1 cellular context compared by ENCODE assay signal in the genomic region with DNA sequence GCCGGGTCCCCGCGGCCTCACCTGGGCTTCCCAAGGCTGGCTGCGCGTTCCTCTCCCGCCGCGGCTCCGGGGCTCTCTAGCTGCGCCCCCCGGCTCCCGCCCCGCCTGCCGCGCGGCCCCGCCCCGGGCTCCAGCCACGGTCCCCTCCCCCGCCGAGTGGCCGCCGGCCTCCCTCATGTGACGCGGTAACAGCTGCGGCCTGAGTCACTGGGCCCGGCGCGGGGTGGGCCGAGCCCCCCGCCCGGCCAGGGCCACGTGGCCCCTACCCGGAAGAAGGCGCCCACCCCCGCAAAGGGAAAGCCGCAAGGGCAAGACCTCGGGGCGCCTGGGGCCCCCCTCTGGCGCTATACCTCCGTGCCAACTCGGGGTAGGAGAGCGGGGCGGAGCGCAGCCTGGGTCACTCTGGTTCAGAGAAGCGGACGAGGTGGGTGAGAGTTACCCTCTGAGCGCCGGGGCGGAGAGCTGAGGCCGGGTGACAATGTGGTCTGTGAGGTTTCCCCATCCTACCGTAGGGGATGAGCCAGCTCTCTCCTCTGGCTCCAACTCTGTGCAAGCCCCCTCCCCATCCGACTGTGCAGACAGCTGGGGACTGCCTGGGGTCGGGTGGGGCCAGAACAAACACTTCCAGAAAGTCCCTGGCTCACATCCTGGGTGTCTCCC.
A peak's percentile ranks its signal among the peaks of the same experiment; 100 is the strongest.
TF ChIP-seq lines count a peak whose summit lies in the region.

A gene with protein sequence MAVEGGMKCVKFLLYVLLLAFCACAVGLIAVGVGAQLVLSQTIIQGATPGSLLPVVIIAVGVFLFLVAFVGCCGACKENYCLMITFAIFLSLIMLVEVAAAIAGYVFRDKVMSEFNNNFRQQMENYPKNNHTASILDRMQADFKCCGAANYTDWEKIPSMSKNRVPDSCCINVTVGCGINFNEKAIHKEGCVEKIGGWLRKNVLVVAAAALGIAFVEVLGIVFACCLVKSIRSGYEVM (minus strand): TSS at position 78 of the 660 bp plus-strand sequence. CDS start 668 bp downstream, outside the sequence.

TF ChIP-seq in HEK293, 187 proteins besides CTCF, POLR2A, EP300 and RAD21 (continued from another document and continues in another):
- TF ChIP-seq BCL11A (tag by site-specific recombination; IDR thresholded peaks at IDR 0.05; ENCODE audit: low read depth) = peak; percentile 67; the same call in 1 of the 2 replicates
- peak; percentile 73 for TF ChIP-seq ZNF629 (tag by site-specific recombination; IDR thresholded peaks at IDR 0.05)
- peak; percentile 46; the same call in 1 of the 2 replicates for TF ChIP-seq ZNF610 (tag by site-specific recombination; IDR thresholded peaks at IDR 0.05; ENCODE audit: borderline replicate concordance)
- no peak for TF ChIP-seq ZNF544 (tag by site-specific recombination; IDR thresholded peaks at IDR 0.05)
- peak; percentile 75 for TF ChIP-seq ZNF335 (tag by site-specific recombination; conservative IDR thresholded peaks at IDR 0.05)
- TF ChIP-seq SP2 (tag by site-specific recombination; IDR thresholded peaks at IDR 0.05) = peak; percentile 4; the same call in 1 of the 2 replicates
- TF ChIP-seq ZBTB21 (tag by site-specific recombination; IDR thresholded peaks at IDR 0.05) = peak; percentile 62; the same call in 1 of the 2 replicates
- TF ChIP-seq MZF1 (tag by site-specific recombination; IDR thresholded peaks at IDR 0.05; ENCODE audit: borderline replicate concordance) = peak; percentile 35; the same call in 1 of the 2 replicates
- no peak for TF ChIP-seq ZNF175 (tag by site-specific recombination; IDR thresholded peaks at IDR 0.05)
- TF ChIP-seq ZNF24 (tag by site-specific recombination; IDR thresholded peaks at IDR 0.05) = peak; percentile 48; the same call in 1 of the 2 replicates
- TF ChIP-seq, protein P1, sequence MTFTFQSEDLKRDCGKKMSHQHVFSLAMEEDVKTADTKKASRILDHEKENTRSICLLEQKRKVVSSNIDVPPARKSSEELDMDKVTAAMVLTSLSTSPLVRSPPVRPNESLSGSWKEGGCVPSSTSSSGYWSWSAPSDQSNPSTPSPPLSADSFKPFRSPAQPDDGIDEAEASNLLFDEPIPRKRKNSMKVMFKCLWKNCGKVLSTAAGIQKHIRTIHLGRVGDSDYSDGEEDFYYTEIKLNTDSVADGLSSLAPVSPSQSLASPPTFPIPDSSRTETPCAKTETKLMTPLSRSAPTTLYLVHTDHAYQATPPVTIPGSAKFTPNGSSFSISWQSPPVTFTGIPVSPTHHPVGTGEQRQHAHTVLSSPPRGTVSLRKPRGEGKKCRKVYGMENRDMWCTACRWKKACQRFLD (tag by site-specific recombination; IDR thresholded peaks at IDR 0.05) = peak; percentile 32; the same call in 1 of the 2 replicates
- peak; percentile 68; the same call in 1 of the 2 replicates for TF ChIP-seq OVOL3 (tag by site-specific recombination; IDR thresholded peaks at IDR 0.05)
- TF ChIP-seq, protein P2, sequence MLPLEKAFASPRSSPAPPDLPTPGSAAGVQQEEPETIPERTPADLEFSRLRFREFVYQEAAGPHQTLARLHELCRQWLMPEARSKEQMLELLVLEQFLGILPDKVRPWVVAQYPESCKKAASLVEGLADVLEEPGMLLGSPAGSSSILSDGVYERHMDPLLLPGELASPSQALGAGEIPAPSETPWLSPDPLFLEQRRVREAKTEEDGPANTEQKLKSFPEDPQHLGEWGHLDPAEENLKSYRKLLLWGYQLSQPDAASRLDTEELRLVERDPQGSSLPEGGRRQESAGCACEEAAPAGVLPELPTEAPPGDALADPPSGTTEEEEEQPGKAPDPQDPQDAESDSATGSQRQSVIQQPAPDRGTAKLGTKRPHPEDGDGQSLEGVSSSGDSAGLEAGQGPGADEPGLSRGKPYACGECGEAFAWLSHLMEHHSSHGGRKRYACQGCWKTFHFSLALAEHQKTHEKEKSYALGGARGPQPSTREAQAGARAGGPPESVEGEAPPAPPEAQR (tag by site-specific recombination; IDR thresholded peaks at IDR 0.05) = no peak
- peak; percentile 69; the same call in 1 of the 2 replicates for TF ChIP-seq ZBTB20 (tag by site-specific recombination; IDR thresholded peaks at IDR 0.05)
- peak; percentile 83 for TF ChIP-seq ZIC2 (tag by site-specific recombination; IDR thresholded peaks at IDR 0.05)
- TF ChIP-seq, protein P3, sequence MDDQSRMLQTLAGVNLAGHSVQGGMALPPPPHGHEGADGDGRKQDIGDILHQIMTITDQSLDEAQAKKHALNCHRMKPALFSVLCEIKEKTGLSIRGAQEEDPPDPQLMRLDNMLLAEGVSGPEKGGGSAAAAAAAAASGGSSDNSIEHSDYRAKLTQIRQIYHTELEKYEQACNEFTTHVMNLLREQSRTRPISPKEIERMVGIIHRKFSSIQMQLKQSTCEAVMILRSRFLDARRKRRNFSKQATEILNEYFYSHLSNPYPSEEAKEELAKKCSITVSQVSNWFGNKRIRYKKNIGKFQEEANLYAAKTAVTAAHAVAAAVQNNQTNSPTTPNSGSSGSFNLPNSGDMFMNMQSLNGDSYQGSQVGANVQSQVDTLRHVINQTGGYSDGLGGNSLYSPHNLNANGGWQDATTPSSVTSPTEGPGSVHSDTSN (CRISPR knock-in tag; IDR thresholded peaks at IDR 0.05) = peak; percentile 36; the same call in 1 of the 2 replicates
- peak; percentile 92 for TF ChIP-seq ZFHX2 (tag by site-specific recombination; conservative IDR thresholded peaks at IDR 0.05)
- TF ChIP-seq ZNF596 (tag by site-specific recombination; IDR thresholded peaks at IDR 0.05) = no peak
- TF ChIP-seq, protein P4, sequence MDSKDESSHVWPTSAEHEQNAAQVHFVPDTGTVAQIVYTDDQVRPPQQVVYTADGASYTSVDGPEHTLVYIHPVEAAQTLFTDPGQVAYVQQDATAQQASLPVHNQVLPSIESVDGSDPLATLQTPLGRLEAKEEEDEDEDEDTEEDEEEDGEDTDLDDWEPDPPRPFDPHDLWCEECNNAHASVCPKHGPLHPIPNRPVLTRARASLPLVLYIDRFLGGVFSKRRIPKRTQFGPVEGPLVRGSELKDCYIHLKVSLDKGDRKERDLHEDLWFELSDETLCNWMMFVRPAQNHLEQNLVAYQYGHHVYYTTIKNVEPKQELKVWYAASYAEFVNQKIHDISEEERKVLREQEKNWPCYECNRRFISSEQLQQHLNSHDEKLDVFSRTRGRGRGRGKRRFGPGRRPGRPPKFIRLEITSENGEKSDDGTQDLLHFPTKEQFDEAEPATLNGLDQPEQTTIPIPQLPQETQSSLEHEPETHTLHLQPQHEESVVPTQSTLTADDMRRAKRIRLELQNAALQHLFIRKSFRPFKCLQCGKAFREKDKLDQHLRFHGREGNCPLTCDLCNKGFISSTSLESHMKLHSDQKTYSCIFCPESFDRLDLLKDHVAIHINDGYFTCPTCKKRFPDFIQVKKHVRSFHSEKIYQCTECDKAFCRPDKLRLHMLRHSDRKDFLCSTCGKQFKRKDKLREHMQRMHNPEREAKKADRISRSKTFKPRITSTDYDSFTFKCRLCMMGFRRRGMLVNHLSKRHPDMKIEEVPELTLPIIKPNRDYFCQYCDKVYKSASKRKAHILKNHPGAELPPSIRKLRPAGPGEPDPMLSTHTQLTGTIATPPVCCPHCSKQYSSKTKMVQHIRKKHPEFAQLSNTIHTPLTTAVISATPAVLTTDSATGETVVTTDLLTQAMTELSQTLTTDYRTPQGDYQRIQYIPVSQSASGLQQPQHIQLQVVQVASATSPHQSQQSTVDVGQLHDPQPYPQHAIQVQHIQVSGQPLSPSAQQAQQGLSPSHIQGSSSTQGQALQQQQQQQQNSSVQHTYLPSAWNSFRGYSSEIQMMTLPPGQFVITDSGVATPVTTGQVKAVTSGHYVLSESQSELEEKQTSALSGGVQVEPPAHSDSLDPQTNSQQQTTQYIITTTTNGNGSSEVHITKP (tag by site-specific recombination; IDR thresholded peaks at IDR 0.05) = peak; percentile 84
- TF ChIP-seq ZNF423 (tag by site-specific recombination; IDR thresholded peaks at IDR 0.05) = peak; percentile 68; the same call in 1 of the 2 replicates
- TF ChIP-seq, protein P5, sequence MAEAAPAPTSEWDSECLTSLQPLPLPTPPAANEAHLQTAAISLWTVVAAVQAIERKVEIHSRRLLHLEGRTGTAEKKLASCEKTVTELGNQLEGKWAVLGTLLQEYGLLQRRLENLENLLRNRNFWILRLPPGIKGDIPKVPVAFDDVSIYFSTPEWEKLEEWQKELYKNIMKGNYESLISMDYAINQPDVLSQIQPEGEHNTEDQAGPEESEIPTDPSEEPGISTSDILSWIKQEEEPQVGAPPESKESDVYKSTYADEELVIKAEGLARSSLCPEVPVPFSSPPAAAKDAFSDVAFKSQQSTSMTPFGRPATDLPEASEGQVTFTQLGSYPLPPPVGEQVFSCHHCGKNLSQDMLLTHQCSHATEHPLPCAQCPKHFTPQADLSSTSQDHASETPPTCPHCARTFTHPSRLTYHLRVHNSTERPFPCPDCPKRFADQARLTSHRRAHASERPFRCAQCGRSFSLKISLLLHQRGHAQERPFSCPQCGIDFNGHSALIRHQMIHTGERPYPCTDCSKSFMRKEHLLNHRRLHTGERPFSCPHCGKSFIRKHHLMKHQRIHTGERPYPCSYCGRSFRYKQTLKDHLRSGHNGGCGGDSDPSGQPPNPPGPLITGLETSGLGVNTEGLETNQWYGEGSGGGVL (tag by site-specific recombination; IDR thresholded peaks at IDR 0.05) = peak; percentile 74
- peak; percentile 8; the same call in 1 of the 2 replicates for TF ChIP-seq OSR2 (tag by site-specific recombination; IDR thresholded peaks at IDR 0.05)
- TF ChIP-seq, protein P6, sequence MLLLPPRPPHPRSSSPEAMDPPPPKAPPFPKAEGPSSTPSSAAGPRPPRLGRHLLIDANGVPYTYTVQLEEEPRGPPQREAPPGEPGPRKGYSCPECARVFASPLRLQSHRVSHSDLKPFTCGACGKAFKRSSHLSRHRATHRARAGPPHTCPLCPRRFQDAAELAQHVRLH (tag by site-specific recombination; IDR thresholded peaks at IDR 0.05) = peak; percentile 74; the same call in 1 of the 2 replicates
- TF ChIP-seq KLF8 (tag by site-specific recombination; IDR thresholded peaks at IDR 0.05) = 0 out of 2 replicates have a peak, but pooled peaks have one; percentile 67
- TF ChIP-seq, protein P7, sequence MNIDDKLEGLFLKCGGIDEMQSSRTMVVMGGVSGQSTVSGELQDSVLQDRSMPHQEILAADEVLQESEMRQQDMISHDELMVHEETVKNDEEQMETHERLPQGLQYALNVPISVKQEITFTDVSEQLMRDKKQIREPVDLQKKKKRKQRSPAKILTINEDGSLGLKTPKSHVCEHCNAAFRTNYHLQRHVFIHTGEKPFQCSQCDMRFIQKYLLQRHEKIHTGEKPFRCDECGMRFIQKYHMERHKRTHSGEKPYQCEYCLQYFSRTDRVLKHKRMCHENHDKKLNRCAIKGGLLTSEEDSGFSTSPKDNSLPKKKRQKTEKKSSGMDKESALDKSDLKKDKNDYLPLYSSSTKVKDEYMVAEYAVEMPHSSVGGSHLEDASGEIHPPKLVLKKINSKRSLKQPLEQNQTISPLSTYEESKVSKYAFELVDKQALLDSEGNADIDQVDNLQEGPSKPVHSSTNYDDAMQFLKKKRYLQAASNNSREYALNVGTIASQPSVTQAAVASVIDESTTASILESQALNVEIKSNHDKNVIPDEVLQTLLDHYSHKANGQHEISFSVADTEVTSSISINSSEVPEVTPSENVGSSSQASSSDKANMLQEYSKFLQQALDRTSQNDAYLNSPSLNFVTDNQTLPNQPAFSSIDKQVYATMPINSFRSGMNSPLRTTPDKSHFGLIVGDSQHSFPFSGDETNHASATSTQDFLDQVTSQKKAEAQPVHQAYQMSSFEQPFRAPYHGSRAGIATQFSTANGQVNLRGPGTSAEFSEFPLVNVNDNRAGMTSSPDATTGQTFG (tag by site-specific recombination; IDR thresholded peaks at IDR 0.05; ENCODE audit: borderline replicate concordance) = no peak
- TF ChIP-seq KLF16 (tag by site-specific recombination; IDR thresholded peaks at IDR 0.05) = 0 out of 2 replicates have a peak, but pooled peaks have one; percentile 33
- 0 out of 2 replicates have a peak, but pooled peaks have one; percentile 25 for TF ChIP-seq PRDM1 (tag by site-specific recombination; IDR thresholded peaks at IDR 0.05)
- TF ChIP-seq, protein P8, sequence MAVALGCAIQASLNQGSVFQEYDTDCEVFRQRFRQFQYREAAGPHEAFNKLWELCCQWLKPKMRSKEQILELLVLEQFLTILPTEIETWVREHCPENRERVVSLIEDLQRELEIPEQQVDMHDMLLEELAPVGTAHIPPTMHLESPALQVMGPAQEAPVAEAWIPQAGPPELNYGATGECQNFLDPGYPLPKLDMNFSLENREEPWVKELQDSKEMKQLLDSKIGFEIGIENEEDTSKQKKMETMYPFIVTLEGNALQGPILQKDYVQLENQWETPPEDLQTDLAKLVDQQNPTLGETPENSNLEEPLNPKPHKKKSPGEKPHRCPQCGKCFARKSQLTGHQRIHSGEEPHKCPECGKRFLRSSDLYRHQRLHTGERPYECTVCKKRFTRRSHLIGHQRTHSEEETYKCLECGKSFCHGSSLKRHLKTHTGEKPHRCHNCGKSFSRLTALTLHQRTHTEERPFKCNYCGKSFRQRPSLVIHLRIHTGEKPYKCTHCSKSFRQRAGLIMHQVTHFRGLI (tag by site-specific recombination; IDR thresholded peaks at IDR 0.05) = no peak
- TF ChIP-seq KLF10 (tag by site-specific recombination; IDR thresholded peaks at IDR 0.05) = peak; percentile 98
- peak; percentile 52; the same call in 1 of the 2 replicates for TF ChIP-seq ZNF366 (tag by site-specific recombination; conservative IDR thresholded peaks at IDR 0.05)
- TF ChIP-seq ZFP69B (tag by site-specific recombination; IDR thresholded peaks at IDR 0.05) = peak; percentile 44; the same call in 1 of the 2 replicates
- peak; percentile 99 for TF ChIP-seq ZSCAN30 (tag by site-specific recombination; IDR thresholded peaks at IDR 0.05)
- TF ChIP-seq ZNF843 (tag by site-specific recombination; IDR thresholded peaks at IDR 0.05) = 0 out of 2 replicates have a peak, but pooled peaks have one; percentile 38
- TF ChIP-seq ZBTB8A (tag by site-specific recombination; IDR thresholded peaks at IDR 0.05) = peak; percentile 45; the same call in 1 of the 2 replicates
- TF ChIP-seq ZNF324 (tag by site-specific recombination; IDR thresholded peaks at IDR 0.05) = peak; percentile 52; the same call in 1 of the 2 replicates
- no peak for TF ChIP-seq ZNF416 (tag by site-specific recombination; IDR thresholded peaks at IDR 0.05)
- peak; percentile 88 for TF ChIP-seq ZEB2 (tag by site-specific recombination; IDR thresholded peaks at IDR 0.05)
- TF ChIP-seq ZNF157 (tag by site-specific recombination; IDR thresholded peaks at IDR 0.05) = no peak
- TF ChIP-seq, protein P9, sequence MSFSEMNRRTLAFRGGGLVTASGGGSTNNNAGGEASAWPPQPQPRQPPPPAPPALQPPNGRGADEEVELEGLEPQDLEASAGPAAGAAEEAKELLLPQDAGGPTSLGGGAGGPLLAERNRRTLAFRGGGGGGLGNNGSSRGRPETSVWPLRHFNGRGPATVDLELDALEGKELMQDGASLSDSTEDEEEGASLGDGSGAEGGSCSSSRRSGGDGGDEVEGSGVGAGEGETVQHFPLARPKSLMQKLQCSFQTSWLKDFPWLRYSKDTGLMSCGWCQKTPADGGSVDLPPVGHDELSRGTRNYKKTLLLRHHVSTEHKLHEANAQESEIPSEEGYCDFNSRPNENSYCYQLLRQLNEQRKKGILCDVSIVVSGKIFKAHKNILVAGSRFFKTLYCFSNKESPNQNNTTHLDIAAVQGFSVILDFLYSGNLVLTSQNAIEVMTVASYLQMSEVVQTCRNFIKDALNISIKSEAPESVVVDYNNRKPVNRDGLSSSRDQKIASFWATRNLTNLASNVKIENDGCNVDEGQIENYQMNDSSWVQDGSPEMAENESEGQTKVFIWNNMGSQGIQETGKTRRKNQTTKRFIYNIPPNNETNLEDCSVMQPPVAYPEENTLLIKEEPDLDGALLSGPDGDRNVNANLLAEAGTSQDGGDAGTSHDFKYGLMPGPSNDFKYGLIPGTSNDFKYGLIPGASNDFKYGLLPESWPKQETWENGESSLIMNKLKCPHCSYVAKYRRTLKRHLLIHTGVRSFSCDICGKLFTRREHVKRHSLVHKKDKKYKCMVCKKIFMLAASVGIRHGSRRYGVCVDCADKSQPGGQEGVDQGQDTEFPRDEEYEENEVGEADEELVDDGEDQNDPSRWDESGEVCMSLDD (tag by site-specific recombination; IDR thresholded peaks at IDR 0.05) = peak; percentile 85
- peak; percentile 78 for TF ChIP-seq ZNF501 (tag by site-specific recombination; IDR thresholded peaks at IDR 0.05)
